In genomic region chr1:28510350-28511223, GRCh38 we compare ENCODE assay signal across 1 cellular context.
TF ChIP-seq lines count a peak whose summit lies in the region.

No MANE protein-coding gene starts in this region.

TF ChIP-seq in K562, 482 proteins besides CTCF, POLR2A, EP300 and RAD21 (continued from another document and continues in another):
- TF ChIP-seq SIN3A (IDR thresholded peaks at IDR 0.05; ENCODE audit: borderline replicate concordance in 2 of 2, control insufficient read depth in 1 of 2, low read depth in 2 of 2, low read length in 2 of 2): peak; percentile 80 to 93; a peak in 3 of 4 replicates
- TF ChIP-seq BCLAF1 (IDR thresholded peaks at IDR 0.05; ENCODE audit: borderline replicate concordance in 1 of 2, control insufficient read depth in 1 of 2, low read depth in 2 of 2, low read length in 1 of 2): peak; percentile 18 to 93; a peak in 3 of 4 replicates
- TF ChIP-seq E2F8 (IDR thresholded peaks at IDR 0.05; ENCODE audit: low read depth, partially characterized antibody): peak; percentile 10
- TF ChIP-seq SMARCA4 (IDR thresholded peaks at IDR 0.05): no peak
- TF ChIP-seq SUPT5H (IDR thresholded peaks at IDR 0.05): peak; percentile 96
- TF ChIP-seq ARID1B (IDR thresholded peaks at IDR 0.05): no peak
- no peak for TF ChIP-seq ZNF280B (CRISPR knock-in tag; IDR thresholded peaks at IDR 0.05)
- peak; percentile 93 for TF ChIP-seq NFXL1 (CRISPR knock-in tag; IDR thresholded peaks at IDR 0.05)
- TF ChIP-seq SRSF1 (IDR thresholded peaks at IDR 0.05; ENCODE audit: low read depth, low read length): no peak
- no peak for TF ChIP-seq PPARD (CRISPR knock-in tag; IDR thresholded peaks at IDR 0.05)
- no peak; the same call in 1 of the 2 replicates for TF ChIP-seq FOXP4 (CRISPR knock-in tag; IDR thresholded peaks at IDR 0.05; ENCODE audit: borderline replicate concordance)
- TF ChIP-seq ZNF449 (CRISPR knock-in tag; IDR thresholded peaks at IDR 0.05): no peak
- no peak for TF ChIP-seq HINFP (tag; conservative IDR thresholded peaks at IDR 0.05; ENCODE audit: low read depth)
- no peak for TF ChIP-seq ZNF644 (tag; IDR thresholded peaks at IDR 0.05; ENCODE audit: low read depth)
- TF ChIP-seq ZZZ3 (IDR thresholded peaks at IDR 0.05): no peak
- TF ChIP-seq ZNF57 (CRISPR knock-in tag; IDR thresholded peaks at IDR 0.05): peak; percentile 87
- peak; percentile 79 for TF ChIP-seq GTF2F1 (IDR thresholded peaks at IDR 0.05; ENCODE audit: low read depth, low read length)
- TF ChIP-seq TCF7 (IDR thresholded peaks at IDR 0.05; ENCODE audit: borderline replicate concordance): no peak
- peak; percentile 93 for TF ChIP-seq ZNF77 (CRISPR knock-in tag; IDR thresholded peaks at IDR 0.05)
- peak; percentile 99 for TF ChIP-seq FUS (optimal IDR thresholded peaks at IDR 0.05; ENCODE audit: low read depth, low read length)
- peak; percentile 19; the same call in 1 of the 2 replicates for TF ChIP-seq PTRF (tag; IDR thresholded peaks at IDR 0.05)
- TF ChIP-seq MED1 (CRISPR knock-in tag; IDR thresholded peaks at IDR 0.05; ENCODE audit: borderline replicate concordance): no peak
- TF ChIP-seq CCNT2 (IDR thresholded peaks at IDR 0.05; ENCODE audit: borderline replicate concordance, extremely low read depth, insufficient read length, low read depth, low read length): peak; percentile 89
- TF ChIP-seq TFAP4 (CRISPR knock-in tag; IDR thresholded peaks at IDR 0.05; ENCODE audit: borderline replicate concordance): peak; percentile 68
- TF ChIP-seq CLOCK (CRISPR knock-in tag; IDR thresholded peaks at IDR 0.05; ENCODE audit: borderline replicate concordance): no peak
- no peak for TF ChIP-seq TARDBP (IDR thresholded peaks at IDR 0.05)
- TF ChIP-seq ZNF589 (CRISPR knock-in tag; IDR thresholded peaks at IDR 0.05; ENCODE audit: low read depth): no peak
- no peak for TF ChIP-seq MYC (IDR thresholded peaks at IDR 0.05; ENCODE audit: low read depth, low read length)
- peak; percentile 39; the same call in 1 of the 2 replicates for TF ChIP-seq MYC (CRISPR knock-in tag; IDR thresholded peaks at IDR 0.05; ENCODE audit: borderline replicate concordance, low read depth)
- peak; percentile 62 for TF ChIP-seq ZNF354B (CRISPR knock-in tag; IDR thresholded peaks at IDR 0.05)
- TF ChIP-seq THAP7 (CRISPR knock-in tag; IDR thresholded peaks at IDR 0.05): peak; percentile 74; the same call in 1 of the 2 replicates
- no peak; the same call in 1 of the 2 replicates for TF ChIP-seq SMAD4 (CRISPR knock-in tag; conservative IDR thresholded peaks at IDR 0.05)
- TF ChIP-seq SIX5 (IDR thresholded peaks at IDR 0.05; ENCODE audit: borderline replicate concordance in 1 of 2, insufficient read depth in 1 of 2, low read depth in 1 of 2, low read length in 2 of 2): peak in 1 of 2 experiments; percentile 31; a peak in 1 of 4 replicates
- TF ChIP-seq ZC3H11A (IDR thresholded peaks at IDR 0.05; ENCODE audit: low read depth, low read length): no peak
- no peak for TF ChIP-seq DPF2 (IDR thresholded peaks at IDR 0.05)
- TF ChIP-seq FOXJ2 (tag; IDR thresholded peaks at IDR 0.05): no peak
- TF ChIP-seq CGGBP1 (CRISPR knock-in tag; IDR thresholded peaks at IDR 0.05): peak; percentile 82
- peak; percentile 2 to 47; a peak in 2 of 4 replicates for TF ChIP-seq TBL1XR1 (IDR thresholded peaks at IDR 0.05; ENCODE audit: low read length in 2 of 2)
- TF ChIP-seq RFX1 (IDR thresholded peaks at IDR 0.05): no peak
- TF ChIP-seq SIRT6 (IDR thresholded peaks at IDR 0.05; ENCODE audit: low read depth, low read length): peak; percentile 94
- TF ChIP-seq FOXP1 (CRISPR knock-in tag; IDR thresholded peaks at IDR 0.05): 0 out of 2 replicates have a peak, but pooled peaks have one; percentile 49
